ENCODE assay signal across 16 cellular contexts in the genomic region with DNA sequence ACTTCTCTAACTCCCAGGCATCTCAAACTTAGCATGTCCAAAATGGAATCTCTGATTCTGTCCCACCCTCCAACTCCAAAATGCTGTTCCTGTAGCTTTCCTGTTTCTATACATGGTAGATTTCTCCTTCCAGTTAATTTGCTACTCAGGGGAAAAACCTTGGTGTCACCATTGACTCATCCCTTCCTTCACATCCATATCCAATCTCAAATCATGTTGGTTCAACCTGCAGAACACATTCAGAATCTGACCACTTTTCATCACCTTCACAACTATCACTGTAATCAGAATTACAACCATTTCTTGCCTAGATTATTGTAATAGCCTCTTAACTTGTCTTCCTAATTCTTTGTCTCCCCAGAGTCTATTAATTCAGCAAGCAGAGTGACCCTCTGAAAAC. TPM values are rescaled to one million over a fixed set of nuclear protein-coding genes. Genes with fewer than 3 reads are reported as not detected.
DNase-seq lines count a peak whose midpoint lies in the region; ATAC-seq, FAIRE-seq and TF ChIP-seq lines count a peak whose summit lies in the region.
"Had no signal": no experiment of that assay in that cellular context is flagged by ENCODE, and none has a peak within 500 bp of the region (broad histone marks: within the 10 kb centered on the region; RNA-seq: fewer than 3 reads in every experiment).

No MANE protein-coding gene starts in this region.

- no peaks in the 10 kb centered on the region for H3K9me3 Mint-ChIP-seq in activated CD8-positive, alpha-beta T cell treated with anti-CD3 and anti-CD28 coated beads for 36 hours
- H3K9me3 Mint-ChIP-seq in activated CD8-positive, alpha-beta T cell treated with anti-CD3 and anti-CD28 coated beads, Interleukin-2, amount 10 ng/mL, durations not matched to agents 7 days and 5 days (ENCODE audit: insufficient read depth), result no peaks in the 10 kb centered on the region
- no peaks in the 10 kb centered on the region for H3K9me3 Mint-ChIP-seq in CD4-positive, CD25-positive, alpha-beta regulatory T cell
- H3K9me3 Mint-ChIP-seq in activated T-helper 1 cell treated with anti-CD3 and anti-CD28 coated beads, Interleukin-12 subunit alpha, Interleukin-12 subunit beta, Interleukin-2, Interleukin-4 antibody, amounts not matched to agents 30 ng/mL and 10 ng/mL and 1 ng/mL, durations not matched to agents 14 hours and 24 hours and 36 hours, result no peaks in the 10 kb centered on the region

- CTCF ChIA-PET in activated CD8-positive, alpha-beta T cell treated with anti-CD3 and anti-CD28 coated beads for 36 hours (lab: Charles Lee), result interaction anchor here (1.0 kb wide), 1 partner anchor 11 kb away, joined by 3 read pairs; no protein-coding TSS in a partner anchor
- CTCF ChIA-PET in activated CD8-positive, alpha-beta T cell treated with anti-CD3 and anti-CD28 coated beads, Interleukin-2, amount 10 ng/mL, durations not matched to agents 7 days and 5 days (lab: Charles Lee), result interaction anchor here (0.6 to 2.1 kb wide), 2 partner anchors 10 to 558 kb away, joined by 4 to 7 read pairs; no protein-coding TSS in a partner anchor

- TF ChIP-seq CTCF in activated CD8-positive, alpha-beta T cell treated with anti-CD3 and anti-CD28 coated beads for 36 hours (IDR thresholded peaks at IDR 0.05), result no peak

- peaks cover 6% of the 10 kb centered on the region for H3K4me1 ChIP-seq in CD4-positive, CD25-positive, alpha-beta regulatory T cell (ENCODE audit: control insufficient read depth, insufficient read depth, low read length, poor library complexity, severe bottlenecking)

- FAIRE-seq in GM19239 (lab: Jason Lieb, UNC), result no peak

- no peaks in the 10 kb centered on the region for H3K27me3 Mint-ChIP-seq in activated CD8-positive, alpha-beta T cell treated with anti-CD3 and anti-CD28 coated beads for 36 hours
- no peaks in the 10 kb centered on the region for H3K27me3 Mint-ChIP-seq in activated CD8-positive, alpha-beta T cell treated with anti-CD3 and anti-CD28 coated beads, Interleukin-2, amount 10 ng/mL, durations not matched to agents 7 days and 5 days (ENCODE audit: low read depth)
- H3K27me3 Mint-ChIP-seq in CD4-positive, CD25-positive, alpha-beta regulatory T cell, result no peaks in the 10 kb centered on the region
- no peaks in the 10 kb centered on the region for H3K27me3 Mint-ChIP-seq in activated T-helper 1 cell treated with anti-CD3 and anti-CD28 coated beads, Interleukin-12 subunit alpha, Interleukin-12 subunit beta, Interleukin-2, Interleukin-4 antibody, amounts not matched to agents 30 ng/mL and 10 ng/mL and 1 ng/mL, durations not matched to agents 14 hours and 24 hours and 36 hours (ENCODE audit: insufficient read depth)

- H3K27ac Mint-ChIP-seq in activated CD8-positive, alpha-beta T cell treated with anti-CD3 and anti-CD28 coated beads for 36 hours, result peak overlapping the region; percentile 55
- no peak overlapping the region for H3K27ac Mint-ChIP-seq in activated CD8-positive, alpha-beta T cell treated with anti-CD3 and anti-CD28 coated beads, Interleukin-2, amount 10 ng/mL, durations not matched to agents 7 days and 5 days
- H3K27ac Mint-ChIP-seq in CD4-positive, CD25-positive, alpha-beta regulatory T cell, result peak overlapping the region in 2 of 3 donors; percentile 54 to 70
- H3K27ac Mint-ChIP-seq in activated T-helper 1 cell treated with anti-CD3 and anti-CD28 coated beads, Interleukin-12 subunit alpha, Interleukin-12 subunit beta, Interleukin-2, Interleukin-4 antibody, amounts not matched to agents 30 ng/mL and 10 ng/mL and 1 ng/mL, durations not matched to agents 14 hours and 24 hours and 36 hours, result peak overlapping the region; percentile 14

- H3K36me3 Mint-ChIP-seq in activated CD8-positive, alpha-beta T cell treated with anti-CD3 and anti-CD28 coated beads for 36 hours (ENCODE audit: low read depth), result peaks cover 42% of the 10 kb centered on the region
- H3K36me3 Mint-ChIP-seq in activated CD8-positive, alpha-beta T cell treated with anti-CD3 and anti-CD28 coated beads, Interleukin-2, amount 10 ng/mL, durations not matched to agents 7 days and 5 days (ENCODE audit: low read depth), result peaks cover 49% of the 10 kb centered on the region
- H3K36me3 Mint-ChIP-seq in CD4-positive, CD25-positive, alpha-beta regulatory T cell, result peaks cover 39% of the 10 kb centered on the region
- H3K36me3 Mint-ChIP-seq in activated T-helper 1 cell treated with anti-CD3 and anti-CD28 coated beads, Interleukin-12 subunit alpha, Interleukin-12 subunit beta, Interleukin-2, Interleukin-4 antibody, amounts not matched to agents 30 ng/mL and 10 ng/mL and 1 ng/mL, durations not matched to agents 14 hours and 24 hours and 36 hours (ENCODE audit: low read depth), result peaks cover 39% of the 10 kb centered on the region

- intact Hi-C loops in activated CD8-positive, alpha-beta T cell treated with anti-CD3 and anti-CD28 coated beads for 36 hours (cut with micrococcal nuclease), result no loop called here
- intact Hi-C loops in activated T-helper 1 cell treated with anti-CD3 and anti-CD28 coated beads, Interleukin-12 subunit alpha, Interleukin-12 subunit beta, Interleukin-2, Interleukin-4 antibody, amounts not matched to agents 30 ng/mL and 10 ng/mL and 1 ng/mL, durations not matched to agents 14 hours and 24 hours and 36 hours (cut with micrococcal nuclease), result no loop called here

- DNase-seq in activated CD8-positive, alpha-beta T cell treated with anti-CD3 and anti-CD28 coated beads for 36 hours, result no peak
- DNase-seq in activated CD8-positive, alpha-beta T cell treated with anti-CD3 and anti-CD28 coated beads, Interleukin-2, amount 10 ng/mL, durations not matched to agents 7 days and 5 days, result no peak
- no peak for DNase-seq in CD4-positive, CD25-positive, alpha-beta regulatory T cell
- DNase-seq in activated T-helper 1 cell treated with anti-CD3 and anti-CD28 coated beads, Interleukin-12 subunit alpha, Interleukin-12 subunit beta, Interleukin-2, Interleukin-4 antibody, amounts not matched to agents 30 ng/mL and 10 ng/mL and 1 ng/mL, durations not matched to agents 14 hours and 24 hours and 36 hours (ENCODE audit: low spot score), result no peak
- DNase-seq in kidney tubule cell (ENCODE audit: low spot score), result peak; percentile 28
- DNase-seq in GM19239 (ENCODE audit: insufficient read length, low spot score), result no peak
- DNase-seq: H7, NCI-H1048, NCI-H146, NCI-H524, PC-9 had no signal

- H3K27ac ChIP-seq in CD4-positive, CD25-positive, alpha-beta regulatory T cell (ENCODE audit: insufficient read depth, low read length, poor library complexity, severe bottlenecking), result no peak overlapping the region
- H3K27ac ChIP-seq: BLaER1, PC-9 had no signal

- H3K4me1 Mint-ChIP-seq in activated CD8-positive, alpha-beta T cell treated with anti-CD3 and anti-CD28 coated beads for 36 hours (ENCODE audit: low read depth), result peaks cover 23% of the 10 kb centered on the region
- H3K4me1 Mint-ChIP-seq in activated CD8-positive, alpha-beta T cell treated with anti-CD3 and anti-CD28 coated beads, Interleukin-2, amount 10 ng/mL, durations not matched to agents 7 days and 5 days (ENCODE audit: low read depth), result peaks cover 5% of the 10 kb centered on the region
- peaks cover 29 to 49% (median 36%) of the 10 kb centered on the region in 4 donors for H3K4me1 Mint-ChIP-seq in CD4-positive, CD25-positive, alpha-beta regulatory T cell
- H3K4me1 Mint-ChIP-seq in activated T-helper 1 cell treated with anti-CD3 and anti-CD28 coated beads, Interleukin-12 subunit alpha, Interleukin-12 subunit beta, Interleukin-2, Interleukin-4 antibody, amounts not matched to agents 30 ng/mL and 10 ng/mL and 1 ng/mL, durations not matched to agents 14 hours and 24 hours and 36 hours (ENCODE audit: low read depth), result peaks cover 26% of the 10 kb centered on the region

- peak; percentile 55 for ATAC-seq in activated CD8-positive, alpha-beta T cell treated with anti-CD3 and anti-CD28 coated beads for 36 hours
- ATAC-seq in activated CD8-positive, alpha-beta T cell treated with anti-CD3 and anti-CD28 coated beads, Interleukin-2, amount 10 ng/mL, durations not matched to agents 7 days and 5 days, result no peak
- ATAC-seq in CD4-positive, CD25-positive, alpha-beta regulatory T cell (ENCODE audit: low read depth in 2 of 2), result no peak
- ATAC-seq in GM21737 (IDR thresholded peaks at IDR 0.05; ENCODE audit: unreplicated experiment), result no peak
- ATAC-seq in HG03025 (IDR thresholded peaks at IDR 0.05; ENCODE audit: low FRiP score, unreplicated experiment), result no peak

- H3K9me3 ChIP-seq in CD4-positive, CD25-positive, alpha-beta regulatory T cell (ENCODE audit: control insufficient read depth in 2 of 2, low read length in 2 of 2), result no peaks in the 10 kb centered on the region
- H3K9me3 ChIP-seq: BLaER1 had no signal

- H3K27me3 ChIP-seq in CD4-positive, CD25-positive, alpha-beta regulatory T cell (ENCODE audit: control insufficient read depth, insufficient read depth, low read length), result no peaks in the 10 kb centered on the region
- H3K27me3 ChIP-seq: BLaER1 had no signal

- H3K36me3 ChIP-seq in CD4-positive, CD25-positive, alpha-beta regulatory T cell (ENCODE audit: control insufficient read depth, insufficient read depth, low read length), result peaks cover 91% of the 10 kb centered on the region

- no peak overlapping the region for H3K4me3 Mint-ChIP-seq in activated CD8-positive, alpha-beta T cell treated with anti-CD3 and anti-CD28 coated beads for 36 hours
- H3K4me3 Mint-ChIP-seq in activated CD8-positive, alpha-beta T cell treated with anti-CD3 and anti-CD28 coated beads, Interleukin-2, amount 10 ng/mL, durations not matched to agents 7 days and 5 days, result no peak overlapping the region
- no peak overlapping the region for H3K4me3 Mint-ChIP-seq in CD4-positive, CD25-positive, alpha-beta regulatory T cell
- no peak overlapping the region for H3K4me3 Mint-ChIP-seq in activated T-helper 1 cell treated with anti-CD3 and anti-CD28 coated beads, Interleukin-12 subunit alpha, Interleukin-12 subunit beta, Interleukin-2, Interleukin-4 antibody, amounts not matched to agents 30 ng/mL and 10 ng/mL and 1 ng/mL, durations not matched to agents 14 hours and 24 hours and 36 hours

- POLR2A ChIA-PET in activated CD8-positive, alpha-beta T cell treated with anti-CD3 and anti-CD28 coated beads for 36 hours (lab: Charles Lee), result interaction anchor here (0.6 kb wide), 1 partner anchor 505 kb away, joined by 3 read pairs; no protein-coding TSS in a partner anchor
- POLR2A ChIA-PET in activated CD8-positive, alpha-beta T cell treated with anti-CD3 and anti-CD28 coated beads, Interleukin-2, amount 10 ng/mL, durations not matched to agents 7 days and 5 days (lab: Charles Lee), result no interaction called here

- no peak overlapping the region for H3K4me3 ChIP-seq in CD4-positive, CD25-positive, alpha-beta regulatory T cell (ENCODE audit: low read depth, low read length)
- H3K4me3 ChIP-seq: BLaER1, PC-9 had no signal

RNA-seq across cellular contexts. Expression of a gene that starts 10.8 kb away (rescaled TPM):
- 10 to 100 TPM; 31.7 to 33.1 TPM for total RNA-seq in activated CD8-positive, alpha-beta T cell treated with anti-CD3 and anti-CD28 coated beads for 36 hours
- total RNA-seq in activated CD8-positive, alpha-beta T cell treated with anti-CD3 and anti-CD28 coated beads, Interleukin-2, amount 10 ng/mL, durations not matched to agents 7 days and 5 days, result 10 to 100 TPM; 26.3 to 29.1 TPM
- 22.9 TPM for total RNA-seq in CD4-positive, CD25-positive, alpha-beta regulatory T cell
- polyA plus RNA-seq in CD4-positive, CD25-positive, alpha-beta regulatory T cell, result 10 to 100 TPM; 22.9 to 34.3 (median 24.8) TPM
- 37.2 and 47.2 TPM in 2 replicates for total RNA-seq in activated T-helper 1 cell treated with anti-CD3 and anti-CD28 coated beads, Interleukin-12 subunit alpha, Interleukin-12 subunit beta, Interleukin-2, Interleukin-4 antibody, amounts not matched to agents 30 ng/mL and 10 ng/mL and 1 ng/mL, durations not matched to agents 14 hours and 24 hours and 36 hours

RNA-seq across cellular contexts. Expression of a gene that starts 29.8 kb away (rescaled TPM):
- total RNA-seq in activated CD8-positive, alpha-beta T cell treated with anti-CD3 and anti-CD28 coated beads for 36 hours, result not detected
- total RNA-seq in activated CD8-positive, alpha-beta T cell treated with anti-CD3 and anti-CD28 coated beads, Interleukin-2, amount 10 ng/mL, durations not matched to agents 7 days and 5 days, result not detected
- not detected for total RNA-seq in CD4-positive, CD25-positive, alpha-beta regulatory T cell
- polyA plus RNA-seq in CD4-positive, CD25-positive, alpha-beta regulatory T cell, result not detected
- not detected in 2 replicates for total RNA-seq in activated T-helper 1 cell treated with anti-CD3 and anti-CD28 coated beads, Interleukin-12 subunit alpha, Interleukin-12 subunit beta, Interleukin-2, Interleukin-4 antibody, amounts not matched to agents 30 ng/mL and 10 ng/mL and 1 ng/mL, durations not matched to agents 14 hours and 24 hours and 36 hours
- total RNA-seq: A172, MCF 10A, PC-9 had no signal
